ENCODE assay signal across 9 cellular contexts in the genomic region with DNA sequence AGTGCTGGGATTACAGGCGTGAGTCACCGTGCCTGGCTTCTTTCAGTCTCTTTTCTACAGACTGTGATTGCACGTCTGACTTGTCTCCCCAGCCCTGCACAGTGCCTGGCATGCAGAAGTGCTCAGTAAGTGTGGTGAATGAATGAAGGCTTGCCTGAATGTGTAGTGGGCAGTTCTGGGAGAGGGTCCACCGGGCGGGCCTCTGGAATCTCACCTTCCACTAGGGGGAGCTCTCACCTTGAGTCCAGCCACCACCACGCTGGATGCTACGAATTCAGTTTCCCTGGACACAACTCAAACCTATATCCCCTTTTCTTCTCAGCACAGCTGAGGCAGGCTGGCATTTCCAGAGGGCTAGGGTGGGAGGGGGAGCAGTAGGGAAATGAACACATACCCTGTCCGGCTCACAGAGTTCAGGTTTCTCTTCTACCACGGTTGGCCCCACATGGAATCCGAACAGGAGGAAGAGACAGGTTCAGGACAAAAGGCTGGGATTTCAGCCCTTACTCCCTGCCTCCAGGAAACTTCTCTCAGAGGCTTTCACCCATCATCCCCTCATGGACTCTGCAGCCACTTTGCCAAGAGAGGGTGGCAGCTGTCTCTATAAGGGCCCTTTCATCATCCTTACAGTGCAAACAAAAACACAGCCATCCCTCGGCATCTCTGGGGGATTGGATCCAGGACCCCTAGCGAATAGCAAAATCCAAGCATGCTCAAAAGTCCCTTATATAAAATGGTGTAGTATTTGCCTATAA.
DNase-seq lines count a peak whose midpoint lies in the region; ATAC-seq, FAIRE-seq and TF ChIP-seq lines count a peak whose summit lies in the region.
"Had no signal": no experiment of that assay in that cellular context is flagged by ENCODE, and none has a peak within 500 bp of the region (broad histone marks: within the 10 kb centered on the region; RNA-seq: fewer than 3 reads in every experiment).

No MANE protein-coding gene starts in this region.

- H3K4me1 ChIP-seq in Caco-2 (no peaks in the 10 kb centered on the region), H9 (ENCODE audit: insufficient read depth, low read length) (no peaks in the 10 kb centered on the region; the same call in 1 of the 2 replicates), upper lobe of right lung (no peaks in the 10 kb centered on the region)

- no peak overlapping the region for H4K8ac ChIP-seq in H9 (replicated peaks; ENCODE audit: insufficient read length, low read depth, low read length)

- H3K4me1 Mint-ChIP-seq in Caco-2 (ENCODE audit: low read depth, unreplicated experiment): no peaks in the 10 kb centered on the region
- peaks cover 11 to 16% of the 10 kb centered on the region in 2 experiments for H3K4me1 Mint-ChIP-seq in H9
- H3K4me1 Mint-ChIP-seq in activated T-helper 1 cell treated with anti-CD3 and anti-CD28 coated beads, Interleukin-12 subunit alpha, Interleukin-12 subunit beta, Interleukin-2, Interleukin-4 antibody, amounts not matched to agents 30 ng/mL and 10 ng/mL and 1 ng/mL, durations not matched to agents 14 hours and 24 hours and 36 hours (ENCODE audit: low read depth): no peaks in the 10 kb centered on the region
- H3K4me1 Mint-ChIP-seq: immature natural killer cell had no signal

- DNase-seq in Caco-2 (peak in 1 of 2 experiments; percentile 59), H9 (no peak), RCC 7860 (ENCODE audit: low spot score) (peak; percentile 4), fibroblast of villous mesenchyme (ENCODE audit: low read depth) (peak; percentile 23), upper lobe of right lung (no peak)
- DNase-seq in activated T-helper 1 cell treated with anti-CD3 and anti-CD28 coated beads, Interleukin-12 subunit alpha, Interleukin-12 subunit beta, Interleukin-2, Interleukin-4 antibody, amounts not matched to agents 30 ng/mL and 10 ng/mL and 1 ng/mL, durations not matched to agents 14 hours and 24 hours and 36 hours (ENCODE audit: low spot score): no peak

- H3K9me3 Mint-ChIP-seq in Caco-2 (ENCODE audit: unreplicated experiment): no peaks in the 10 kb centered on the region
- no peaks in the 10 kb centered on the region; a peak in 1 of 5 replicates for H3K9me3 Mint-ChIP-seq in H9
- no peaks in the 10 kb centered on the region for H3K9me3 Mint-ChIP-seq in activated T-helper 1 cell treated with anti-CD3 and anti-CD28 coated beads, Interleukin-12 subunit alpha, Interleukin-12 subunit beta, Interleukin-2, Interleukin-4 antibody, amounts not matched to agents 30 ng/mL and 10 ng/mL and 1 ng/mL, durations not matched to agents 14 hours and 24 hours and 36 hours
- H3K9me3 Mint-ChIP-seq: immature natural killer cell had no signal

- POLR2A ChIA-PET in Caco-2 (lab: Charles Lee): no interaction called here

- CTCF ChIA-PET in Caco-2 (lab: Charles Lee): interaction anchor here (0.6 to 1.4 kb wide), 16 partner anchors 11 to 1313 kb away, joined by 3 to 9 read pairs (median 4); a partner anchor contains a TSS

- H3K79me2 ChIP-seq in H9 (ENCODE audit: insufficient read depth, low read length): no peaks in the 10 kb centered on the region

- H2BK120ac ChIP-seq in H9 (ENCODE audit: low read depth, low read length, poor library complexity, severe bottlenecking): no peak overlapping the region

- no peak overlapping the region for H2AK5ac ChIP-seq in H9 (ENCODE audit: insufficient read length, low read length)

- H2AFZ ChIP-seq in H9 (ENCODE audit: low read length): no peak overlapping the region

- no CpG with 5 or more reads among the region's 12 CpGs for WGBS in H9 (ENCODE audit: extremely low coverage, insufficient read length, low lambda C conversion rate)

- H3K36me3 Mint-ChIP-seq in Caco-2 (ENCODE audit: insufficient read depth, unreplicated experiment) (no peaks in the 10 kb centered on the region), H9 (ENCODE audit: insufficient read depth in 1 of 3, low read depth in 3 of 3) (no peaks in the 10 kb centered on the region; a peak in 1 of 7 replicates)
- no peaks in the 10 kb centered on the region for H3K36me3 Mint-ChIP-seq in activated T-helper 1 cell treated with anti-CD3 and anti-CD28 coated beads, Interleukin-12 subunit alpha, Interleukin-12 subunit beta, Interleukin-2, Interleukin-4 antibody, amounts not matched to agents 30 ng/mL and 10 ng/mL and 1 ng/mL, durations not matched to agents 14 hours and 24 hours and 36 hours (ENCODE audit: low read depth)
- H3K36me3 Mint-ChIP-seq: immature natural killer cell had no signal

- H3K27me3 Mint-ChIP-seq in Caco-2 (ENCODE audit: insufficient read depth, unreplicated experiment) (no peaks in the 10 kb centered on the region), H9 (ENCODE audit: low read depth) (peaks cover 30% of the 10 kb centered on the region)
- H3K27me3 Mint-ChIP-seq in activated T-helper 1 cell treated with anti-CD3 and anti-CD28 coated beads, Interleukin-12 subunit alpha, Interleukin-12 subunit beta, Interleukin-2, Interleukin-4 antibody, amounts not matched to agents 30 ng/mL and 10 ng/mL and 1 ng/mL, durations not matched to agents 14 hours and 24 hours and 36 hours (ENCODE audit: insufficient read depth): no peaks in the 10 kb centered on the region

- H4K91ac ChIP-seq in H9 (ENCODE audit: insufficient read length, low read depth, low read length): no peak overlapping the region

- H3K9me3 ChIP-seq in Caco-2 (no peaks in the 10 kb centered on the region), H9 (ENCODE audit: control insufficient read depth, low read depth, low read length) (no peaks in the 10 kb centered on the region), upper lobe of right lung (no peaks in the 10 kb centered on the region)

- FAIRE-seq in RCC 7860 (lab: Jason Lieb, UNC): no peak

- no peak overlapping the region for H3K9ac ChIP-seq in H9 (ENCODE audit: extremely low read depth, insufficient read length, low read length)

- H3K23ac ChIP-seq in H9 (ENCODE audit: insufficient read length, low read depth, low read length): no peak overlapping the region

- intact Hi-C loops in Caco-2 (cut with micrococcal nuclease; ENCODE audit: unreplicated experiment) (loop anchor here (1.0 kb wide), 4 partner anchors 87 to 466 kb away; a partner anchor contains a TSS), upper lobe of right lung (cut with DNase I) (no loop called here)
- intact Hi-C loops in activated T-helper 1 cell treated with anti-CD3 and anti-CD28 coated beads, Interleukin-12 subunit alpha, Interleukin-12 subunit beta, Interleukin-2, Interleukin-4 antibody, amounts not matched to agents 30 ng/mL and 10 ng/mL and 1 ng/mL, durations not matched to agents 14 hours and 24 hours and 36 hours (cut with micrococcal nuclease): loop anchor here (1.0 to 2.0 kb wide), 3 partner anchors 87 to 467 kb away; a partner anchor contains a TSS

- H3K27ac Mint-ChIP-seq in Caco-2 (ENCODE audit: unreplicated experiment): no peak overlapping the region
- no peak overlapping the region; a peak in 1 of 7 replicates for H3K27ac Mint-ChIP-seq in H9
- H3K27ac Mint-ChIP-seq in activated T-helper 1 cell treated with anti-CD3 and anti-CD28 coated beads, Interleukin-12 subunit alpha, Interleukin-12 subunit beta, Interleukin-2, Interleukin-4 antibody, amounts not matched to agents 30 ng/mL and 10 ng/mL and 1 ng/mL, durations not matched to agents 14 hours and 24 hours and 36 hours: no peak overlapping the region
- H3K27ac Mint-ChIP-seq: immature natural killer cell had no signal

- H3K27me3 ChIP-seq in Caco-2 (replicated peaks; ENCODE audit: control insufficient read depth, insufficient read depth, low read length) (no peaks in the 10 kb centered on the region), H9 (ENCODE audit: insufficient read depth, low read length) (0 out of 2 replicates have a peak, but pooled peaks cover 1% of the 10 kb centered on the region), upper lobe of right lung (no peaks in the 10 kb centered on the region)

- ATAC-seq in upper lobe of right lung (peak; percentile 49), HG03432 (IDR thresholded peaks at IDR 0.05; ENCODE audit: unreplicated experiment) (no peak), HG03460 (IDR thresholded peaks at IDR 0.05; ENCODE audit: unreplicated experiment) (no peak)

- no peak overlapping the region for H3K18ac ChIP-seq in H9 (ENCODE audit: insufficient read length, low read depth, low read length)

- H2BK20ac ChIP-seq in H9 (ENCODE audit: low read depth, low read length, poor library complexity, severe bottlenecking): no peak overlapping the region

- no peaks in the 10 kb centered on the region for H3K23me2 ChIP-seq in H9 (ENCODE audit: insufficient read length, low read depth, low read length, poor library complexity, severe bottlenecking)

- no peaks in the 10 kb centered on the region for H4K20me1 ChIP-seq in H9 (ENCODE audit: control insufficient read depth, insufficient read depth, insufficient read length)

- H3K4me3 ChIP-seq in Caco-2 (ENCODE audit: low read depth, low read length) (no peak overlapping the region), fibroblast of villous mesenchyme (ENCODE audit: low read depth, low read length) (no peak overlapping the region), upper lobe of right lung (no peak overlapping the region)

- no peak overlapping the region for H2BK12ac ChIP-seq in H9 (ENCODE audit: insufficient read length, low read depth, low read length)

- H3K56ac ChIP-seq in H9 (ENCODE audit: insufficient read length, low read depth, low read length): no peak overlapping the region

- no peaks in the 10 kb centered on the region for H3K79me1 ChIP-seq in H9 (ENCODE audit: insufficient read depth, low read depth, low read length, poor library complexity, severe bottlenecking)

- H3K14ac ChIP-seq in H9 (ENCODE audit: insufficient read depth, low read length): no peak overlapping the region

- no peak overlapping the region for H3K4me2 ChIP-seq in H9 (ENCODE audit: insufficient read depth, insufficient read length, low read length)

- no TSS peak for BruUV-seq in Caco-2 (replicated peaks; lab: Mats Ljungman, UMichigan)

- H2BK15ac ChIP-seq in H9 (ENCODE audit: low read depth, low read length): no peak overlapping the region

- H2BK5ac ChIP-seq in H9 (ENCODE audit: insufficient read length, low read length): no peak overlapping the region

- H3K27ac ChIP-seq in H9 (ENCODE audit: insufficient read length, low read depth, low read length): no peak overlapping the region
- no peak overlapping the region for H3K27ac ChIP-seq in upper lobe of right lung

- H3K36me3 ChIP-seq in Caco-2 (ENCODE audit: control insufficient read depth, insufficient read depth, low read length) (no peaks in the 10 kb centered on the region), upper lobe of right lung (no peaks in the 10 kb centered on the region)

- H3K4ac ChIP-seq in H9 (ENCODE audit: low read depth, low read length): no peak overlapping the region

- H3T11ph ChIP-seq in H9 (ENCODE audit: low read length): no peak overlapping the region

- TF ChIP-seq CTCF in Caco-2 (IDR thresholded peaks at IDR 0.05; ENCODE audit: insufficient read depth in 1 of 2, low read depth in 1 of 2, low read length in 1 of 2, severe bottlenecking in 1 of 2, unreplicated experiment in 1 of 2): peak; percentile 83 to 85
- TF ChIP-seq CTCF in H9 (conservative IDR thresholded peaks at IDR 0.05): peak; percentile 71
- TF ChIP-seq CTCF in fibroblast of villous mesenchyme (IDR thresholded peaks at IDR 0.05; ENCODE audit: insufficient read depth, low read depth, low read length): peak; percentile 55
- peak; percentile 46 for TF ChIP-seq CTCF in upper lobe of right lung (IDR thresholded peaks at IDR 0.05)

- H3K4me3 Mint-ChIP-seq in Caco-2 (ENCODE audit: unreplicated experiment): no peak overlapping the region
- no peak overlapping the region for H3K4me3 Mint-ChIP-seq in H9
- no peak overlapping the region for H3K4me3 Mint-ChIP-seq in activated T-helper 1 cell treated with anti-CD3 and anti-CD28 coated beads, Interleukin-12 subunit alpha, Interleukin-12 subunit beta, Interleukin-2, Interleukin-4 antibody, amounts not matched to agents 30 ng/mL and 10 ng/mL and 1 ng/mL, durations not matched to agents 14 hours and 24 hours and 36 hours
- H3K4me3 Mint-ChIP-seq: immature natural killer cell had no signal

- H4K5ac ChIP-seq in H9 (ENCODE audit: insufficient read length, low read depth, low read length): no peak overlapping the region

Comparison
In these comparisons a context has a peak if more than half of its experiments do, and no peak if none do; other contexts are left out.
1. DNase-seq: peak in RCC 7860 (single experiment) and fibroblast of villous mesenchyme (single experiment); none in H9 (single experiment), upper lobe of right lung (single experiment) and activated T-helper 1 cell treated with anti-CD3 and anti-CD28 coated beads, Interleukin-12 subunit alpha, Interleukin-12 subunit beta, Interleukin-2, Interleukin-4 antibody, amounts not matched to agents 30 ng/mL and 10 ng/mL and 1 ng/mL, durations not matched to agents 14 hours and 24 hours and 36 hours (single experiment).
2. Peak in every context shown above with its lines, with median percentiles within 50 percentile points of each other: CTCF ChIP-seq.